ENCODE assay signal across 8 cellular contexts in the genomic region with DNA sequence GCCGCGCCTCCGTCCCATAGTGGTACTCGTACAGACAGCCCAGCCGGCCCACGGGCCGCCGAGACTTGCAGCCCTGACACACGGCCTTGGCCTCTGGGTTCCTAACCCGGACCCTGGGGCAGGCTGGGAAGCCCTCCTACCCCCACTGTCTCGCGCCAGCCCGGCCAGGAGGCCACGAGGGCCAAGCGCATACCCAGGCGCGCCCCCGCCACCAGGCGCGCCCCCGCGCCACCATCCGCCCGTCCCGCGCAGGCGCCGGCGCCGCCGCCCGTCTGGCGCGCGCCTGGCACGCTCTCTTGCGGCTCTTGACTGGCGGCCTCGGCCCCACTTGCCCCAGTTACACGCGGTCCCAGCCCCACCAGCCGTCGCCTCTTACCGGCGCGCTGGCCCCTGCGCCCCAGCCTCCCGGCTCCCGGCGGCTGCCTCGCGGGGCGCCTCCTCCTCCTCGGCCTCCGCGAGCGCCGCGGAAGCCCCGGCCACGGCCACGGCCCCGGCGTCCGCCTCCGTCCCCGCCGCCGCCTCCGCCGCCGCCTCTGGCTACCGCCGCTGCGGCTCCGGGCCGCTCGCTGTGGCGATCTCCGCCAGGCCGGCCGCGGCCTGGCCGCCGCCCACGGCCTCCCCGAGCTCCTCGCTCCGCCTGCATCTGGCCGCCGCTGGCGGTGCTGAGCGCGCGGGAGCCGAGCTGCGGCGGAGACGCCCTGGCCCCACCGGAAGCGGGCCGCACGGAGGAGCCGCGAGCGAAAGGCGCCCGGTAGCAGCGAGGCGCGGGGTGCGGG. TPM values are rescaled to one million over a fixed set of nuclear protein-coding genes. Genes with fewer than 3 reads are reported as not detected.
DNase-seq lines count a peak whose midpoint lies in the region; ATAC-seq and TF ChIP-seq lines count a peak whose summit lies in the region.

No MANE protein-coding gene starts in this region.

- H3K4me3 ChIP-seq in coronary artery (peak overlapping the region; percentile 76), left lung (peak overlapping the region; percentile 68 to 94)

- ATAC-seq in GM18909 (IDR thresholded peaks at IDR 0.05; ENCODE audit: poor library complexity, unreplicated experiment) (peak; percentile 75), HG03135 (IDR thresholded peaks at IDR 0.05; ENCODE audit: unreplicated experiment) (peak; percentile 58), left lung (peak; percentile 92)

- peak; percentile 37 for DNase-seq in AG09319 (ENCODE audit: extremely low read depth, low read depth)
- DNase-seq in NCI-H460 (ENCODE audit: extremely low read depth, low read depth) = peak; percentile 65
- peak; percentile 76 for DNase-seq in activated CD4-positive, alpha-beta T cell treated with anti-CD3 and anti-CD28 coated beads for 48 hours
- DNase-seq in coronary artery (ENCODE audit: low spot score) = peak; percentile 81
- peak; percentile 81 to 93 for DNase-seq in left lung
- peak; percentile 56 to 76 for DNase-seq in stimulated activated CD4-positive, alpha-beta T cell treated with anti-CD3 and anti-CD28 coated beads, Interleukin-2, amount 100 ng/mL, for 48 hours

- H3K9me3 ChIP-seq in left lung = no peaks in the 10 kb centered on the region

- H3K27ac ChIP-seq in coronary artery (peak overlapping the region; percentile 86 to 92), left lung (peak overlapping the region; percentile 88 to 91)

- TF ChIP-seq CTCF in AG09319 (IDR thresholded peaks at IDR 0.05; ENCODE audit: low read depth, low read length) = no peak
- TF ChIP-seq CTCF in coronary artery (IDR thresholded peaks at IDR 0.05) = no peak
- no peak for TF ChIP-seq CTCF in left lung (IDR thresholded peaks at IDR 0.05)

- intact Hi-C loops in left lung (cut with DNase I) = no loop called here

- H3K4me1 ChIP-seq in left lung = peaks cover 4 to 17% of the 10 kb centered on the region in 2 donors

- no peaks in the 10 kb centered on the region for H3K27me3 ChIP-seq in left lung

- no peaks in the 10 kb centered on the region for H3K36me3 ChIP-seq in left lung

RNA-seq across cellular contexts. Expression of a gene that starts 0.4 kb away (rescaled TPM):
- 16.5 and 18.1 TPM in 2 replicates for total RNA-seq in NCI-H460 (2014; rRNA removed; shearing (Covaris generic))
- polyA plus RNA-seq in NCI-H460 (2014; cell fraction: nucleus; rRNA removed) = 3.0 and 5.9 TPM in 2 replicates
- 10 to 100 TPM; 11.3 to 13.6 TPM for total RNA-seq in left lung

Comparison
In these comparisons a context has a peak if more than half of its experiments do, and no peak if none do; other contexts are left out.
1. Peak in every context shown above with its lines: DNase-seq, ATAC-seq, H3K4me3 ChIP-seq and H3K27ac ChIP-seq.
2. DNase-seq: peak in every context shown above with its lines; median percentile 87 in left lung; 81 in coronary artery; 76 in activated CD4-positive, alpha-beta T cell treated with anti-CD3 and anti-CD28 coated beads for 48 hours; 66 in stimulated activated CD4-positive, alpha-beta T cell treated with anti-CD3 and anti-CD28 coated beads, Interleukin-2, amount 100 ng/mL, for 48 hours; 65 in NCI-H460; 37 in AG09319.